Comparison of ENCODE assay signal across 20 cellular contexts in the genomic region with DNA sequence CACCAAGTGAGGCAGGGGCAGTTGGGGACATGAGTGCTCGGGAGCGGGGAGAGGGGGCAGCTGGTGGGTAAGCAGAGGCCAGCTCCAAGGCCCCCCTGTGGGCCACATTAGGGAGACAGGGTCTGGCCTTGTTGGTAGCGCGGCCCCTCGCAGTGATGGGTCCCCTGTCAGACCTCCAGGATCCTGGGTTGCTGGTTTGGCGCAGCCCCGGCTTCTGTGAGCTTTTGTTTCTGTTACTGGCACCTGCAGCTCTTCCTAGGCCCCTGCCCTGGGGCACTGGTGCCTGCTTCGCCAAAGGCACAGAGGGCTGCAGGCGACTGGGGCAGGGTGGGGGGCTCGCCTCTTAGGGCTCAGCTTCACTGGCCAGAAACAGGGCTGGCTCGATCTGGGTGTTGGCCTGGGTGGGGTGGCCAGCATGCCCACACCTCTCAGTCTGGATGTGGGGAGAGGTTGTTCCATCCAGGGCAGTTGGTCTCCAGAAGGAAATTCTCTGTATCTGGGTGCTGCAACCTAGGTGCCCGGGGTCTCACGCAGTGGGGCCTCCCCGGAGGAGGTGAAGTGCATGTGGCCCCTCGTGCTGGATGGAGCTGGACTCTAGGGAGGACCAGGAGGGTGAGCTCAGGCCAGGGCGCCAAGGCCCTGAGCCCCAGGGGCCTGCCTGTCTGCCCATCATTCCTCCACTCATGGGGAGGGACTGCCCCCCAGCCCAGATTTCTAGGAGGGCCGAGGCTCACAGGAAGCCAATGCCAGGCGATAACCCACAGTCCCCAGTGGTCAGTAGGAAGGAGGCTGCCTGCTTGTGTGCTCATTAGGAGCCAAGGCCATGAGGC.
DNase-seq lines count a peak whose midpoint lies in the region; ATAC-seq, FAIRE-seq and TF ChIP-seq lines count a peak whose summit lies in the region.
"Had no signal": no experiment of that assay in that cellular context is flagged by ENCODE, and none has a peak within 500 bp of the region (broad histone marks: within the 10 kb centered on the region; RNA-seq: fewer than 3 reads in every experiment).

No MANE protein-coding gene starts in this region.

- TF ChIP-seq RAD21 in HepG2 (CRISPR knock-in tag; IDR thresholded peaks at IDR 0.05) = no peak

- FAIRE-seq in HepG2 (lab: Jason Lieb, UNC) = no peak
- FAIRE-seq: H54 had no signal

- H3K36me3 Mint-ChIP-seq in stimulated activated effector memory CD8-positive, alpha-beta T cell treated with anti-CD3 and anti-CD28 coated beads, Interleukin-12 subunit alpha, Interleukin-12 subunit beta, amount 100 ng/mL, for 72 hours = peaks cover 5% of the 10 kb centered on the region
- H3K36me3 Mint-ChIP-seq: CD14-positive monocyte had no signal

- no peaks in the 10 kb centered on the region for H3K9me2 ChIP-seq in OCI-LY1 (ENCODE audit: low read depth, low read length)

- H3K4me3 ChIP-seq in OCI-LY1 (ENCODE audit: low read depth, low read length, poor library complexity, severe bottlenecking) (no peak overlapping the region), HepG2 (replicated peaks in 1 of 3; ENCODE audit: insufficient read depth in 1 of 3, low read depth in 2 of 3, low read length in 3 of 3) (no peak overlapping the region)
- H3K4me3 ChIP-seq: MG63 had no signal

- peaks cover 15% of the 10 kb centered on the region for H3K4me1 Mint-ChIP-seq in stimulated activated effector memory CD8-positive, alpha-beta T cell treated with anti-CD3 and anti-CD28 coated beads, Interleukin-12 subunit alpha, Interleukin-12 subunit beta, amount 100 ng/mL, for 72 hours

- peak; percentile 23 for DNase-seq in Right ventricle myocardium superior
- DNase-seq in cardiac septum (ENCODE audit: low spot score) = no peak
- no peak for DNase-seq in HepG2 (ENCODE audit: low spot score)
- DNase-seq in stimulated activated effector memory CD8-positive, alpha-beta T cell treated with anti-CD3 and anti-CD28 coated beads, Interleukin-12 subunit alpha, Interleukin-12 subunit beta, amount 100 ng/mL, for 72 hours (ENCODE audit: low spot score in 2 of 2) = no peak
- no peak for DNase-seq in DMS 273 (lab: John Stamatoyannopoulos, UW; ENCODE audit: unreplicated experiment)
- DNase-seq: 8988T, COR-L47, KBM-7, MG63, NCI-H1105 treated with DMSO at 0.1 percent for 48 hours, NCI-H187, NCI-H446, NCI-H82, SIG-M5 had no signal

- peak overlapping the region; percentile 40; the same call in 1 of the 2 replicates for H3K9ac ChIP-seq in OCI-LY1 (ENCODE audit: low read length)
- H3K9ac ChIP-seq in HepG2 (ENCODE audit: insufficient read depth, low read depth, low read length) = no peak overlapping the region

- H3K4me2 ChIP-seq in OCI-LY1 (ENCODE audit: low read length) = peak overlapping the region; percentile 22; the same call in 1 of the 2 replicates
- H3K4me2 ChIP-seq in HepG2 (ENCODE audit: low read depth, low read length) = no peak overlapping the region

- TF ChIP-seq POLR2A in HepG2 (IDR thresholded peaks at IDR 0.05; ENCODE audit: insufficient read depth in 1 of 2, low read depth in 2 of 2, low read length in 2 of 2) = no peak

- H3F3A ChIP-seq in OCI-LY1 (ENCODE audit: insufficient read depth, low read length) = no peaks in the 10 kb centered on the region

- in situ Hi-C loops in HepG2 (cut with HindIII; ENCODE audit: extremely low pct_ligation_motif_present, low pct_unique_long_range_greater_than_20kb) = no loop called here

- no peaks in the 10 kb centered on the region for H4K20me1 ChIP-seq in OCI-LY1 (ENCODE audit: insufficient read depth, low read length)
- no peaks in the 10 kb centered on the region for H4K20me1 ChIP-seq in HepG2 (ENCODE audit: insufficient read depth, low read length)

- H3K4me1 ChIP-seq in OCI-LY1 (ENCODE audit: insufficient read depth, low read length, severe bottlenecking) = peaks cover 86% of the 10 kb centered on the region
- peaks cover 48% of the 10 kb centered on the region for H3K4me1 ChIP-seq in HepG2 (ENCODE audit: insufficient read depth, low read length)

- H2AFZ ChIP-seq in OCI-LY1 (ENCODE audit: low read length) = no peak overlapping the region
- H2AFZ ChIP-seq in HepG2 (ENCODE audit: low read length) = no peak overlapping the region

- H3K9me3 Mint-ChIP-seq in stimulated activated effector memory CD8-positive, alpha-beta T cell treated with anti-CD3 and anti-CD28 coated beads, Interleukin-12 subunit alpha, Interleukin-12 subunit beta, amount 100 ng/mL, for 72 hours = no peaks in the 10 kb centered on the region
- H3K9me3 Mint-ChIP-seq: CD14-positive monocyte had no signal

- TF ChIP-seq EP300 in HepG2 (IDR thresholded peaks at IDR 0.05; ENCODE audit: low read depth in 2 of 2, low read length in 2 of 2) (no peak), HepG2 (CRISPR knock-in tag; IDR thresholded peaks at IDR 0.05; ENCODE audit: borderline replicate concordance) (no peak)

- intact Hi-C loops in Right ventricle myocardium superior (cut with DNase I) = no loop called here
- intact Hi-C loops in cardiac septum (cut with DNase I) = no loop called here
- intact Hi-C loops in HepG2 (cut with micrococcal nuclease; ENCODE audit: unreplicated experiment) = no loop called here

- peak overlapping the region; percentile 76 for H3K27ac Mint-ChIP-seq in stimulated activated effector memory CD8-positive, alpha-beta T cell treated with anti-CD3 and anti-CD28 coated beads, Interleukin-12 subunit alpha, Interleukin-12 subunit beta, amount 100 ng/mL, for 72 hours

- no peaks in the 10 kb centered on the region for H3K79me2 ChIP-seq in OCI-LY1 (ENCODE audit: insufficient read depth, low read length)
- no peaks in the 10 kb centered on the region for H3K79me2 ChIP-seq in HepG2 (ENCODE audit: insufficient read depth, low read length)

- 46% methylated on average over 10 of the region's 18 CpGs for WGBS in HepG2 (ENCODE audit: low lambda C conversion rate)

- H3K27ac ChIP-seq in OCI-LY1 (ENCODE audit: low read depth, low read length, poor library complexity, severe bottlenecking) = peak overlapping the region; percentile 97
- H3K27ac ChIP-seq in HepG2 (ENCODE audit: extremely low read length, insufficient read depth, low read length) = no peak overlapping the region

- ATAC-seq in Right ventricle myocardium superior (ENCODE audit: poor library complexity) (no peak), HepG2 (0 out of 3 replicates have a peak, but pooled peaks have one; percentile 13), HG02981 (IDR thresholded peaks at IDR 0.05; ENCODE audit: unreplicated experiment) (no peak), HG02678 (IDR thresholded peaks at IDR 0.05; ENCODE audit: unreplicated experiment) (no peak)
- no peak for ATAC-seq in stimulated activated effector memory CD8-positive, alpha-beta T cell treated with anti-CD3 and anti-CD28 coated beads, Interleukin-12 subunit alpha, Interleukin-12 subunit beta, amount 100 ng/mL, for 72 hours

- H3K4me3 Mint-ChIP-seq in stimulated activated effector memory CD8-positive, alpha-beta T cell treated with anti-CD3 and anti-CD28 coated beads, Interleukin-12 subunit alpha, Interleukin-12 subunit beta, amount 100 ng/mL, for 72 hours = no peak overlapping the region
- H3K4me3 Mint-ChIP-seq: CD14-positive monocyte had no signal

- H3K27me3 ChIP-seq in OCI-LY1 (ENCODE audit: insufficient read depth, low read length) (no peaks in the 10 kb centered on the region), HepG2 (ENCODE audit: control insufficient read depth in 1 of 2, insufficient read depth in 2 of 2, low read length in 2 of 2) (no peaks in the 10 kb centered on the region)
- H3K27me3 ChIP-seq: MG63, Peyer's patch had no signal

- no peaks in the 10 kb centered on the region for H3K36me3 ChIP-seq in OCI-LY1 (ENCODE audit: insufficient read depth, low read length)
- H3K36me3 ChIP-seq in HepG2 (replicated peaks in 1 of 2; ENCODE audit: control insufficient read depth in 1 of 2, insufficient read depth in 2 of 2, low read length in 2 of 2) = no peaks in the 10 kb centered on the region
- H3K36me3 ChIP-seq: MG63, Peyer's patch had no signal

- CTCF ChIA-PET in HepG2 (lab: Yijun Ruan, JAX; ENCODE audit: low intra/inter-chr PET ratio, low total read pairs) = no interaction called here

- TF ChIP-seq CTCF in OCI-LY1 (IDR thresholded peaks at IDR 0.05; ENCODE audit: low read length) (no peak), HepG2 (CRISPR knock-in tag; IDR thresholded peaks at IDR 0.05) (no peak)

- BruUV-seq in HepG2 (replicated peaks; lab: Mats Ljungman, UMichigan) = no TSS peak

- POLR2A ChIA-PET in HepG2 (lab: Yijun Ruan, JAX) = no interaction called here

- H3K9me3 ChIP-seq in OCI-LY1 (ENCODE audit: low read length) = no peaks in the 10 kb centered on the region
- no peaks in the 10 kb centered on the region for H3K9me3 ChIP-seq in HepG2 (ENCODE audit: low read length)
- H3K9me3 ChIP-seq: MG63, Peyer's patch had no signal

TF ChIP-seq in HepG2, 621 proteins besides CTCF, POLR2A, EP300 and RAD21 (continues in another document):
- TF ChIP-seq, protein P1, sequence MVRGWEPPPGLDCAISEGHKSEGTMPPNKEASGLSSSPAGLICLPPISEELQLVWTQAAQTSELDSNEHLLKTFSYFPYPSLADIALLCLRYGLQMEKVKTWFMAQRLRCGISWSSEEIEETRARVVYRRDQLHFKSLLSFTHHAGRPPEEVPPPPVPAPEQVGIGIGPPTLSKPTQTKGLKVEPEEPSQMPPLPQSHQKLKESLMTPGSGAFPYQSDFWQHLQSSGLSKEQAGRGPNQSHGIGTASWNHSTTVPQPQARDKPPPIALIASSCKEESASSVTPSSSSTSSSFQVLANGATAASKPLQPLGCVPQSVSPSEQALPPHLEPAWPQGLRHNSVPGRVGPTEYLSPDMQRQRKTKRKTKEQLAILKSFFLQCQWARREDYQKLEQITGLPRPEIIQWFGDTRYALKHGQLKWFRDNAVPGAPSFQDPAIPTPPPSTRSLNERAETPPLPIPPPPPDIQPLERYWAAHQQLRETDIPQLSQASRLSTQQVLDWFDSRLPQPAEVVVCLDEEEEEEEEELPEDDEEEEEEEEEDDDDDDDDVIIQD (CRISPR knock-in tag; IDR thresholded peaks at IDR 0.05; ENCODE audit: low read depth) = no peak
- TF ChIP-seq ATF7-NPFF (CRISPR knock-in tag; IDR thresholded peaks at IDR 0.05; ENCODE audit: low read depth) = no peak
